20 cellular contexts compared by ENCODE assay signal in genomic region chr11:70435765-70436500, GRCh38. TPM values are rescaled to one million over a fixed set of nuclear protein-coding genes. Genes with fewer than 3 reads are reported as not detected.
DNase-seq lines count a peak whose midpoint lies in the region; ATAC-seq, FAIRE-seq and TF ChIP-seq lines count a peak whose summit lies in the region.
"Had no signal": no experiment of that assay in that cellular context is flagged by ENCODE, and none has a peak within 500 bp of the region (broad histone marks: within the 10 kb centered on the region; RNA-seq: fewer than 3 reads in every experiment).

No MANE protein-coding gene starts in this region.

- no peak for TF ChIP-seq EP300 in HepG2 (IDR thresholded peaks at IDR 0.05; ENCODE audit: low read depth in 2 of 2, low read length in 2 of 2)
- TF ChIP-seq EP300 in HepG2 (CRISPR knock-in tag; IDR thresholded peaks at IDR 0.05; ENCODE audit: borderline replicate concordance), result no peak

- H3K27me3 ChIP-seq in HepG2 (ENCODE audit: control insufficient read depth in 1 of 2, insufficient read depth in 2 of 2, low read length in 2 of 2) (no peaks in the 10 kb centered on the region; a peak in 1 of 5 replicates), right lobe of liver (no peaks in the 10 kb centered on the region), SU-DHL-6 (ENCODE audit: low read length) (no peaks in the 10 kb centered on the region), mesenchymal stem cell (ENCODE audit: control insufficient read depth in 1 of 2, insufficient read depth in 1 of 2, low read length in 2 of 2) (no peaks in the 10 kb centered on the region), prostate gland (replicated peaks; ENCODE audit: insufficient read depth) (no peaks in the 10 kb centered on the region)

- H3K9me3 ChIP-seq in HepG2 (ENCODE audit: low read length) (no peaks in the 10 kb centered on the region), right lobe of liver (no peaks in the 10 kb centered on the region), SU-DHL-6 (ENCODE audit: insufficient read depth, low read length) (peaks cover 6% of the 10 kb centered on the region; the same call in 1 of the 2 replicates), mesenchymal stem cell (ENCODE audit: control insufficient read depth, low read length) (no peaks in the 10 kb centered on the region), prostate gland (no peaks in the 10 kb centered on the region)
- H3K9me3 ChIP-seq: HAP-1 had no signal

- H3K27ac ChIP-seq in HepG2 (ENCODE audit: extremely low read length, insufficient read depth, low read length) (no peak overlapping the region), right lobe of liver (no peak overlapping the region), SU-DHL-6 (ENCODE audit: low read depth, low read length) (peak overlapping the region; percentile 94), mesenchymal stem cell (ENCODE audit: low read length, poor library complexity, severe bottlenecking) (no peak overlapping the region), prostate gland (peak overlapping the region; percentile 36 to 41)

- in situ Hi-C loops in HepG2 (cut with HindIII; ENCODE audit: extremely low pct_ligation_motif_present, low pct_unique_long_range_greater_than_20kb), result no loop called here

- 97% methylated on average over 19 of the region's 24 CpGs for WGBS in HepG2 (ENCODE audit: low lambda C conversion rate)
- 78% methylated on average over 4 of the region's 24 CpGs for WGBS in right lobe of liver (ENCODE audit: insufficient coverage, low coverage, low lambda C conversion rate, missing lambda C conversion rate)
- 96% methylated on average over 23 of the region's 24 CpGs for WGBS in mesenchymal stem cell
- WGBS in prostate gland, result 84% methylated on average over 24 of the region's 24 CpGs

- H2AK5ac ChIP-seq in mesenchymal stem cell (ENCODE audit: low read length, severe bottlenecking), result peak overlapping the region; percentile 46

- no peak overlapping the region for H2BK120ac ChIP-seq in mesenchymal stem cell (ENCODE audit: low read depth, low read length)

- TF ChIP-seq CTCF in HepG2 (CRISPR knock-in tag; IDR thresholded peaks at IDR 0.05) (no peak), right lobe of liver (IDR thresholded peaks at IDR 0.05) (no peak), SU-DHL-6 (IDR thresholded peaks at IDR 0.05; ENCODE audit: insufficient read depth, low read length, poor library complexity, severe bottlenecking) (no peak), prostate gland (IDR thresholded peaks at IDR 0.05) (no peak)

- H3K18ac ChIP-seq in mesenchymal stem cell (ENCODE audit: low read depth in 1 of 2, low read length in 2 of 2), result no peak overlapping the region

- TF ChIP-seq POLR2A in HepG2 (IDR thresholded peaks at IDR 0.05; ENCODE audit: insufficient read depth in 1 of 2, low read depth in 2 of 2, low read length in 2 of 2) (no peak), right lobe of liver (IDR thresholded peaks at IDR 0.05) (no peak), prostate gland (IDR thresholded peaks at IDR 0.05) (no peak)

- intact Hi-C loops in HepG2 (cut with micrococcal nuclease; ENCODE audit: unreplicated experiment) (no loop called here), right lobe of liver (cut with DNase I) (no loop called here), prostate gland (cut with DNase I) (no loop called here)

- H3K4me1 ChIP-seq in HepG2 (ENCODE audit: insufficient read depth, low read length) (no peaks in the 10 kb centered on the region), right lobe of liver (no peaks in the 10 kb centered on the region), mesenchymal stem cell (ENCODE audit: control insufficient read depth, insufficient read depth, low read depth, low read length) (peaks cover 36% of the 10 kb centered on the region), prostate gland (replicated peaks) (peaks cover 7% of the 10 kb centered on the region)
- H3K4me1 ChIP-seq: HAP-1 had no signal

- H3K9ac ChIP-seq in HepG2 (ENCODE audit: insufficient read depth, low read depth, low read length) (no peak overlapping the region), SU-DHL-6 (ENCODE audit: low read length) (no peak overlapping the region), mesenchymal stem cell (ENCODE audit: low read length) (no peak overlapping the region)

- H4K20me1 ChIP-seq in HepG2 (ENCODE audit: insufficient read depth, low read length) (peaks cover 4% of the 10 kb centered on the region; the same call in 1 of the 2 replicates), SU-DHL-6 (ENCODE audit: low read depth, low read length) (no peaks in the 10 kb centered on the region)

- DNase-seq in HepG2 (ENCODE audit: low spot score) (no peak), right lobe of liver (no peak), mesenchymal stem cell (no peak), prostate gland (ENCODE audit: low spot score) (no peak), HuH-7.5 (ENCODE audit: low spot score) (no peak), activated T-cell treated with anti-CD3 and anti-CD28 coated beads for 4 hours (no peak)
- DNase-seq: 8988T; AML-193; C1 segment of cervical spinal cord; Calu3; CD4-positive, alpha-beta T cell; DMS79; IMR-90 had no signal

- peaks cover 30% of the 10 kb centered on the region for H3K79me1 ChIP-seq in mesenchymal stem cell (replicated peaks; ENCODE audit: low read length, poor library complexity, severe bottlenecking)

- FAIRE-seq in HepG2 (lab: Jason Lieb, UNC), result no peak
- FAIRE-seq: G401.6, GM12892, HTR-8/SVneo had no signal

- no peak overlapping the region for H3K14ac ChIP-seq in mesenchymal stem cell (ENCODE audit: low read length in 2 of 2)

- BruUV-seq in HepG2 (replicated peaks; lab: Mats Ljungman, UMichigan), result no TSS peak

- H4K91ac ChIP-seq in mesenchymal stem cell (ENCODE audit: low read length), result no peak overlapping the region

- H3K36me3 ChIP-seq in HepG2 (replicated peaks in 1 of 2; ENCODE audit: control insufficient read depth in 1 of 2, insufficient read depth in 2 of 2, low read length in 2 of 2) (peaks cover 43 to 66% of the 10 kb centered on the region in 2 experiments; a peak in 4 of 5 replicates), right lobe of liver (peaks cover 0 to 46% (median 4%) of the 10 kb centered on the region in 4 donors), SU-DHL-6 (ENCODE audit: low read length) (peaks cover 4% of the 10 kb centered on the region; the same call in 1 of the 2 replicates), mesenchymal stem cell (ENCODE audit: control insufficient read depth in 1 of 2, insufficient read depth in 2 of 2, low read depth in 1 of 2, low read length in 2 of 2) (peaks cover 84 to 95% of the 10 kb centered on the region in 2 experiments), prostate gland (peaks cover 5 to 13% of the 10 kb centered on the region in 2 donors)

- H2BK15ac ChIP-seq in mesenchymal stem cell (ENCODE audit: low read depth, poor library complexity, severe bottlenecking), result no peak overlapping the region

- no peak overlapping the region for H3K4me3 ChIP-seq in HepG2 (replicated peaks in 1 of 3; ENCODE audit: insufficient read depth in 1 of 3, low read depth in 2 of 3, low read length in 3 of 3)
- H3K4me3 ChIP-seq in right lobe of liver, result no peak overlapping the region
- H3K4me3 ChIP-seq in SU-DHL-6 (ENCODE audit: insufficient read depth, low read length, poor library complexity, severe bottlenecking), result no peak overlapping the region
- no peak overlapping the region for H3K4me3 ChIP-seq in mesenchymal stem cell (ENCODE audit: insufficient read depth in 1 of 2, low read depth in 1 of 2, low read length in 2 of 2)
- no peak overlapping the region for H3K4me3 ChIP-seq in prostate gland
- H3K4me3 ChIP-seq: GM23338, HAP-1 had no signal

- H3K4ac ChIP-seq in mesenchymal stem cell (ENCODE audit: low read depth in 1 of 2, low read length in 2 of 2), result no peak overlapping the region

- H3K9me2 ChIP-seq in SU-DHL-6 (replicated peaks; ENCODE audit: insufficient read depth, low read length), result no peaks in the 10 kb centered on the region

- CTCF ChIA-PET in HepG2 (lab: Yijun Ruan, JAX; ENCODE audit: low intra/inter-chr PET ratio, low total read pairs), result no interaction called here

- no peak overlapping the region for H4K8ac ChIP-seq in mesenchymal stem cell (ENCODE audit: low read length)

- H3F3A ChIP-seq in SU-DHL-6 (ENCODE audit: insufficient read depth), result peaks cover 53% of the 10 kb centered on the region

- H3K79me2 ChIP-seq in HepG2 (ENCODE audit: insufficient read depth, low read length) (no peaks in the 10 kb centered on the region), SU-DHL-6 (ENCODE audit: insufficient read depth, low read length) (no peaks in the 10 kb centered on the region)

- H2BK5ac ChIP-seq in mesenchymal stem cell (ENCODE audit: low read depth, low read length, poor library complexity, severe bottlenecking), result no peak overlapping the region

- H2AFZ ChIP-seq in HepG2 (ENCODE audit: low read length) (no peak overlapping the region), SU-DHL-6 (ENCODE audit: low read depth, low read length, severe bottlenecking) (no peak overlapping the region), mesenchymal stem cell (ENCODE audit: low read depth, low read length) (no peak overlapping the region)
- H2AFZ ChIP-seq: GM23338 had no signal

- no peak overlapping the region for H2BK12ac ChIP-seq in mesenchymal stem cell (ENCODE audit: low read length in 2 of 2)

- TF ChIP-seq RAD21 in HepG2 (CRISPR knock-in tag; IDR thresholded peaks at IDR 0.05), result no peak

- H3K23ac ChIP-seq in mesenchymal stem cell (ENCODE audit: low read length in 2 of 2), result no peak overlapping the region

- no peak overlapping the region for H3K4me2 ChIP-seq in HepG2 (ENCODE audit: low read depth, low read length)
- H3K4me2 ChIP-seq in SU-DHL-6 (ENCODE audit: low read depth, low read length, poor library complexity, severe bottlenecking), result peak overlapping the region; percentile 42
- no peak overlapping the region for H3K4me2 ChIP-seq in mesenchymal stem cell (ENCODE audit: low read length, poor library complexity, severe bottlenecking)
- H3K4me2 ChIP-seq: GM23338 had no signal

- POLR2A ChIA-PET in HepG2 (lab: Yijun Ruan, JAX), result no interaction called here

- no peak for ATAC-seq in HepG2
- no peak for ATAC-seq in right lobe of liver
- ATAC-seq in HG03139 (IDR thresholded peaks at IDR 0.05; ENCODE audit: unreplicated experiment), result no peak
- ATAC-seq: GM23338 had no signal

RNA-seq across cellular contexts. Expression of gene CTTN, which starts 37.6 kb away (rescaled TPM):
- 83.4 and 114 TPM in 2 replicates for total RNA-seq in HepG2 (2016; rRNA removed; fragmentation: Illumina TruSeq; extraction: Trizol)
- 24.8 and 25.9 TPM in 2 replicates for total RNA-seq in HepG2 (2016; cell fraction: cytosol; rRNA removed; fragmentation: Illumina TruSeq; extraction: Trizol; ENCODE audit: low read depth)
- total RNA-seq in HepG2 (2016; cell fraction: insoluble cytoplasmic fraction; rRNA removed; fragmentation: Illumina TruSeq; extraction: Trizol), result 73.1 and 116 TPM in 2 replicates
- total RNA-seq in HepG2 (2016; cell fraction: membrane; rRNA removed; fragmentation: Illumina TruSeq; extraction: Trizol), result 32.0 and 33.7 TPM in 2 replicates
- total RNA-seq in HepG2 (2016; cell fraction: nucleus; rRNA removed; fragmentation: Illumina TruSeq; extraction: Trizol), result 137 and 150 TPM in 2 replicates
- polyA plus RNA-seq in HepG2 (2011; rRNA removed), result 84.4 and 113 TPM in 2 replicates
- polyA plus RNA-seq in HepG2 (2011; cell fraction: cytosol; rRNA removed), result 33.9 and 36.5 TPM in 2 replicates
- 750 and 779 TPM in 2 replicates for polyA plus RNA-seq in HepG2 (2011; cell fraction: nucleus; rRNA removed)
- 108 and 143 TPM in 2 replicates for polyA plus RNA-seq in HepG2 (2012)
- 12.3 and 19.6 TPM in 2 replicates for polyA plus RNA-seq in HepG2 (2016; cell fraction: cytosol; fragmentation: Illumina TruSeq; extraction: Trizol; ENCODE audit: low read depth)
- 66.5 and 76.4 TPM in 2 replicates for polyA plus RNA-seq in HepG2 (2016; cell fraction: insoluble cytoplasmic fraction; fragmentation: Illumina TruSeq; extraction: Trizol; ENCODE audit: low read depth)
- 13.0 and 13.5 TPM in 2 replicates for polyA plus RNA-seq in HepG2 (2016; cell fraction: membrane; fragmentation: Illumina TruSeq; extraction: Trizol; ENCODE audit: low read depth)
- 282 and 310 TPM in 2 replicates for polyA plus RNA-seq in HepG2 (2016; cell fraction: nucleus; fragmentation: Illumina TruSeq; extraction: Trizol; ENCODE audit: insufficient read depth, low read depth)
- polyA minus RNA-seq in HepG2 (2011; rRNA and poly(A)+ RNA removed; ENCODE audit: low replicate concordance), result 87.3 and 152 TPM in 2 replicates
- polyA minus RNA-seq in HepG2 (2011; cell fraction: cytosol; rRNA and poly(A)+ RNA removed), result 29.2 and 32.4 TPM in 2 replicates
- 286 and 330 TPM in 2 replicates for polyA minus RNA-seq in HepG2 (2011; cell fraction: nucleus; rRNA and poly(A)+ RNA removed)
- total RNA-seq in right lobe of liver, result 10 to 100 TPM; 63.6 to 90.8 (median 78.5) TPM
- 258 TPM for polyA plus RNA-seq in mesenchymal stem cell (2013, experiment 1 of 2)
- 243 TPM for polyA plus RNA-seq in mesenchymal stem cell (2013, experiment 2 of 2)
- total RNA-seq in prostate gland, result 100 to 1,000 TPM; 208 to 348 TPM

Comparison
In these comparisons a context has a peak if more than half of its experiments do, and no peak if none do; other contexts are left out.
1. H3K27ac ChIP-seq: peak in SU-DHL-6 (single experiment) and prostate gland (2 of 2); none in HepG2 (single experiment), right lobe of liver (0 of 3) and mesenchymal stem cell (single experiment).